16 cellular contexts compared by ENCODE assay signal in genomic region chr2:67997528-67998267, GRCh38.
DNase-seq lines count a peak whose midpoint lies in the region; ATAC-seq lines count a peak whose summit lies in the region.
"Had no signal": no experiment of that assay in that cellular context is flagged by ENCODE, and none has a peak within 500 bp of the region (broad histone marks: within the 10 kb centered on the region; RNA-seq: fewer than 3 reads in every experiment).

No MANE protein-coding gene starts in this region.

- peak overlapping the region; percentile 54 for H2AFZ ChIP-seq in ACC112 (ENCODE audit: low read length, unreplicated experiment)

- intact Hi-C loops in head of caudate nucleus (cut with DNase I): no loop called here
- intact Hi-C loops in Right ventricle myocardium inferior (cut with DNase I): no loop called here

- no peak for ATAC-seq in HG02798 (IDR thresholded peaks at IDR 0.05; ENCODE audit: poor library complexity, unreplicated experiment)
- no peak for ATAC-seq in Right ventricle myocardium inferior

- DNase-seq in HK-2 (ENCODE audit: unreplicated experiment): peak; percentile 28
- peak; percentile 24 for DNase-seq in amniotic epithelial cell (ENCODE audit: low read depth)
- peak in 25 of 42 donors; percentile 1 to 64 (median 26) for DNase-seq in head of caudate nucleus
- no peak for DNase-seq in NCI-H146 treated with DMSO at 0.1 percent for 48 hours (lab: John Stamatoyannopoulos, UW; ENCODE audit: unreplicated experiment)
- DNase-seq in Right ventricle myocardium inferior (ENCODE audit: missing footprints): no peak
- DNase-seq in SIG-M5 (lab: John Stamatoyannopoulos, UW): no peak
- DNase-seq: activated effector memory CD4-positive, alpha-beta T cell treated with Interleukin-2 at 50 U/mL for 16 hours; C1 segment of cervical spinal cord; central memory CD4-positive, alpha-beta T cell; foreskin melanocyte; NCI-H1092 treated with DMSO at 0.1 percent for 48 hours; stimulated activated CD8-positive, alpha-beta memory T cell treated with anti-CD3 and anti-CD28 coated beads, Interleukin-4, amount 100 ng/mL, for 48 hours; uterus had no signal

- H3K79me2 ChIP-seq in ACC112 (ENCODE audit: control insufficient read depth, insufficient read depth, low read length, unreplicated experiment): no peaks in the 10 kb centered on the region

- H3K36me3 ChIP-seq in ACC112 (ENCODE audit: insufficient read depth, low read length): no peaks in the 10 kb centered on the region
- H3K36me3 ChIP-seq: uterus had no signal

- no peaks in the 10 kb centered on the region for H3K27me3 ChIP-seq in ACC112 (ENCODE audit: insufficient read depth, low read length)
- H3K27me3 ChIP-seq: uterus had no signal

- peak overlapping the region; percentile 56 for H3K27ac ChIP-seq in ACC112 (ENCODE audit: low read depth, low read length)
- H3K27ac ChIP-seq: HL-60, uterus had no signal

- H3K4me3 ChIP-seq in ACC112 (ENCODE audit: low read depth, low read length): no peak overlapping the region
- H3K4me3 ChIP-seq: uterus had no signal

- peaks cover 15% of the 10 kb centered on the region for H3K4me1 ChIP-seq in ACC112 (ENCODE audit: control insufficient read depth, insufficient read depth, low read length, unreplicated experiment)
- H3K4me1 ChIP-seq: uterus had no signal

Comparison
In these comparisons a context has a peak if more than half of its experiments do, and no peak if none do; other contexts are left out.
1. DNase-seq: peak in HK-2 (single experiment), amniotic epithelial cell (single experiment) and head of caudate nucleus (25 of 42); none in NCI-H146 treated with DMSO at 0.1 percent for 48 hours (single experiment), Right ventricle myocardium inferior (single experiment) and SIG-M5 (single experiment).